In the genomic region with DNA sequence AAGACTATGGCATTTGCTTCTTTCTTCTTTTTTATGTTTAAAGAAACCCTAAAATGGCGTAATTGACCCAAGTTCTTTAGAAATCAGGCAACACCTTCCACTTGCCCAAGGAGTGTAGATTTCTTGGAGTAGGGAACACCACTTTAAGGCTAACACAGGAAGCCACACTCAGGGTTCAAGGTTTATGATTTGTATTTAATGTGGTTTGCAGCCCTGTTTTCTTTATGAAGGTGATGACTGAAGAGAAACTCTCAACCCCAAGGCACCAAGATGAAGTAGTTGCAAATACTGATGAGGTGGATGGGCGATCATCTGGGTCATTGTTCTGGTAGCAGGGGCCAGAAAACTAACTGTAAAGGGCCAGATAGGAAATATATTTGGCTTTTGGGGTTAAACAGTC, we compare ENCODE assay signal across 28 cellular contexts.
"Had no signal": no experiment of that assay in that cellular context is flagged by ENCODE, and none has a peak within 500 bp of the region (broad histone marks: within the 10 kb centered on the region; RNA-seq: fewer than 3 reads in every experiment).

No MANE protein-coding gene starts in this region.

- H3K4me1 ChIP-seq: body of pancreas, colonic mucosa had no signal

- H3K27me3 ChIP-seq: body of pancreas, colonic mucosa, dorsolateral prefrontal cortex had no signal

- H3K4me3 ChIP-seq: body of pancreas, colonic mucosa, dorsolateral prefrontal cortex had no signal

- DNase-seq: activated B cell treated with CpG ODN at 0.5 μM for 24 hours; activated CD4-positive, alpha-beta T cell treated with anti-CD3 and anti-CD28 coated beads for 48 hours; activated CD4-positive, alpha-beta T cell treated with anti-CD3 and anti-CD28 coated beads, Interleukin-2, amount 50 U/mL, for 1 hour; activated CD4-positive, alpha-beta T cell treated with anti-CD3 and anti-CD28 coated beads, Interleukin-2, amount 50 U/mL, for 48 hours; activated CD8-positive, alpha-beta memory T cell treated with anti-CD3 and anti-CD28 coated beads for 24 hours; activated CD8-positive, alpha-beta T cell treated with anti-CD3 and anti-CD28 coated beads for 36 hours; activated effector memory CD4-positive, alpha-beta T cell treated with Interleukin-2 at 50 U/mL for 16 hours; activated gamma-delta T cell treated with Interleukin-2 at 50 U/mL for 16 hours; activated naive CD4-positive, alpha-beta T cell treated with anti-CD3 and anti-CD28 coated beads, Interleukin-2, amount 50 U/mL, for 16 hours; activated naive CD4-positive, alpha-beta T cell treated with Interleukin-2 at 50 U/mL for 16 hours; activated T-cell treated with anti-CD3 and anti-CD28 coated beads, Interleukin-2, amount 50 U/mL, for 4 hours; amygdala; aorta; body of pancreas; central memory CD4-positive, alpha-beta T cell; cerebellar nuclear complex; colonic mucosa; dorsolateral prefrontal cortex; effector memory CD4-positive, alpha-beta T cell; endodermal cell; foreskin fibroblast; head of caudate nucleus; T-helper 1 cell; T-helper 17 cell; T1000; WERI-Rb-1 had no signal

- H3K9me3 ChIP-seq: body of pancreas, colonic mucosa had no signal

- H3K36me3 ChIP-seq: colonic mucosa, WERI-Rb-1 had no signal

- H3K27ac ChIP-seq: body of pancreas, colonic mucosa, dorsolateral prefrontal cortex, WERI-Rb-1 had no signal

- ATAC-seq: activated CD8-positive, alpha-beta T cell treated with anti-CD3 and anti-CD28 coated beads for 36 hours; activated T-cell treated with anti-CD3 and anti-CD28 coated beads, Interleukin-2, amount 50 U/mL, for 4 hours; activated T-helper 17 cell treated with anti-CD3 and anti-CD28 coated beads, Interleukin-2, amount 50 U/mL, for 72 hours; body of pancreas; esophagus mucosa; T-helper 17 cell had no signal
